In the genomic region with DNA sequence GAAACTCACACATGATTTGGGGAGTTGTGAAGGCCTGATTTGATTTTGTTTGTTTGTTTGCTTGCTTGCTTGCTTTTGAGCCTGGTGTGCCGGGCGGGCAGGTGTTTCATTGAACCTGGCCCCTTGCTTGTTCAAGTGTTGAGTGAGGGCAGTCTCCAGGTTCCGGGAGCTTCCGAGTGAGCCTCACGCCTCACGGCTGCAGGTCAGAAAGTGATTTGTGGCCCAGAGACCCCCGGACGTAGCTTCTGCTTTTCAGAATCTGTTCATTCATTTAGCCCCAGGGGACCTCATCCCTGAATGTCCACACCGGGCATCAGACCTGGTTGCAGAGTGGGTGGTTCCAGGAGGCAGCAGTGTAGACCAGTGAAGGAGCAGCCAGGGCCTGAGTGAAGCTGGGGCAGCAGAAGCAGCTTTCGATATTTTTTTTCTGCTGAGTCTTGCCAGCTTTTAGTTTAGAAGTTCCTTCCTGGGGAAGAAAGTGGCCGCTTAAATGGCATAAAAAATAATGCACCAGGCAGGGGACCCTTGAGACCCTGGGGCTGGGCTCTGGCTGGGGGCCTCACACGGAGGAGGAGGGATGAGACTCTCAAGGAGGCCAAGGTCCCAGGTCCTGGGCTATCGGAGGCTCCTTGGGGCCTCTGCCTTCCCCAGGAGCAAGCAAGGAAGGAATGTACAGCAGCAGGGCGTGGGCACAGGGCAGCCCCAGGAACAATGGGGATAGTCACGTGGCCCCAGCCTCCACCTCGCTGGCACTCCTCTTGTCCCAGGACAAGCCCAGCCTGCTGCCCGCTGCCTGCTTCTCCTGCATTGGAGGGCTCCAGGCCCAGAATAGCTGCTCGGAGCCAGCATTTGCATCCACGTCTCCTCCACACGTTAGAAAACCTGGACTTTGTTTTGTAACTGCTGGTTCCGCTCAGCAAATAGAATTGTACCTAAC, we compare ENCODE assay signal across 18 cellular contexts.
DNase-seq lines count a peak whose midpoint lies in the region; ATAC-seq and TF ChIP-seq lines count a peak whose summit lies in the region.
"Had no signal": no experiment of that assay in that cellular context is flagged by ENCODE, and none has a peak within 500 bp of the region (broad histone marks: within the 10 kb centered on the region; RNA-seq: fewer than 3 reads in every experiment).

No MANE protein-coding gene starts in this region.

- peaks cover 45% of the 10 kb centered on the region for H3K27me3 Mint-ChIP-seq in nephron progenitor cell (ENCODE audit: low read depth, poor library complexity)
- H3K27me3 Mint-ChIP-seq in activated T-helper 17 cell treated with anti-CD3 and anti-CD28 coated beads, Interleukin-2, amount 50 U/mL, for 72 hours: peaks cover 9% of the 10 kb centered on the region

- no peak overlapping the region for H3K27ac ChIP-seq in BLaER1 treated with 17β-estradiol and CSF1 and Interleukin-3, amounts not matched to agents 10 nM and 100 nM
- no peak overlapping the region for H3K27ac ChIP-seq in substantia nigra (ENCODE audit: low read depth, low read length, poor library complexity, severe bottlenecking)
- H3K27ac ChIP-seq: breast epithelium had no signal

- peak overlapping the region in 4 of 11 experiments; percentile 10 to 38 (median 23); a peak in 5 of 22 replicates for H3K9ac ChIP-seq in BLaER1 treated with 17β-estradiol and CSF1 and Interleukin-3, amounts not matched to agents 10 nM and 100 nM

- H3K36me3 ChIP-seq in BLaER1 treated with 17β-estradiol and CSF1 and Interleukin-3, amounts not matched to agents 10 nM and 100 nM: no peaks in the 10 kb centered on the region
- H3K36me3 ChIP-seq: breast epithelium had no signal

- H3K4me1 ChIP-seq in BLaER1 treated with 17β-estradiol and CSF1 and Interleukin-3, amounts not matched to agents 10 nM and 100 nM: peaks cover 7 to 68% (median 45%) of the 10 kb centered on the region in 10 experiments; a peak in 17 of 20 replicates
- H3K4me1 ChIP-seq: breast epithelium had no signal

- H3K4me3 Mint-ChIP-seq in nephron progenitor cell: no peak overlapping the region
- H3K4me3 Mint-ChIP-seq in activated T-helper 17 cell treated with anti-CD3 and anti-CD28 coated beads, Interleukin-2, amount 50 U/mL, for 72 hours: no peak overlapping the region
- H3K4me3 Mint-ChIP-seq: immature natural killer cell; T-helper 1 cell treated with Interleukin-12 subunit alpha and Interleukin-12 subunit beta and Interleukin-4 antibody, amounts not matched to agents 30 μg/mL and 1 μg/mL, for 36 hours had no signal

- H3K9me3 Mint-ChIP-seq in nephron progenitor cell: no peaks in the 10 kb centered on the region
- no peaks in the 10 kb centered on the region for H3K9me3 Mint-ChIP-seq in activated T-helper 17 cell treated with anti-CD3 and anti-CD28 coated beads, Interleukin-2, amount 50 U/mL, for 72 hours
- H3K9me3 Mint-ChIP-seq: activated T-helper 2 cell treated with anti-CD3 and anti-CD28 coated beads, Interferon-gamma antibody, Interleukin-2, Interleukin-4, amounts not matched to agents 10 μg/mL and 5 μg/mL and 100 μg/mL, durations not matched to agents 14 hours and 24 hours and 36 hours; immature natural killer cell; T-helper 1 cell treated with Interleukin-12 subunit alpha and Interleukin-12 subunit beta and Interleukin-4 antibody, amounts not matched to agents 30 μg/mL and 1 μg/mL, for 36 hours had no signal

- peak overlapping the region in 9 of 11 experiments; percentile 18 to 75 (median 69); a peak in 19 of 22 replicates for H3K4me2 ChIP-seq in BLaER1 treated with 17β-estradiol and CSF1 and Interleukin-3, amounts not matched to agents 10 nM and 100 nM

- peaks cover 0 to 52% (median 0%) of the 10 kb centered on the region in 11 experiments; a peak in 6 of 22 replicates for H4K20me1 ChIP-seq in BLaER1 treated with 17β-estradiol and CSF1 and Interleukin-3, amounts not matched to agents 10 nM and 100 nM

- no peaks in the 10 kb centered on the region for H3K9me3 ChIP-seq in BLaER1 treated with 17β-estradiol and CSF1 and Interleukin-3, amounts not matched to agents 10 nM and 100 nM (replicated peaks in 1 of 11)
- H3K9me3 ChIP-seq: breast epithelium had no signal

- no peak overlapping the region for H3K4me3 ChIP-seq in BLaER1 treated with 17β-estradiol and CSF1 and Interleukin-3, amounts not matched to agents 10 nM and 100 nM
- H3K4me3 ChIP-seq: breast epithelium had no signal

- no peak for TF ChIP-seq CTCF in nephron progenitor cell (IDR thresholded peaks at IDR 0.05)

- ATAC-seq in activated T-helper 17 cell treated with anti-CD3 and anti-CD28 coated beads, Interleukin-2, amount 50 U/mL, for 72 hours (replicated peaks): no peak
- no peak for ATAC-seq in HG03439 (IDR thresholded peaks at IDR 0.05; ENCODE audit: unreplicated experiment)

- no peaks in the 10 kb centered on the region for H3K4me1 Mint-ChIP-seq in nephron progenitor cell
- H3K4me1 Mint-ChIP-seq in activated T-helper 17 cell treated with anti-CD3 and anti-CD28 coated beads, Interleukin-2, amount 50 U/mL, for 72 hours: no peaks in the 10 kb centered on the region
- H3K4me1 Mint-ChIP-seq: immature natural killer cell had no signal

- no peak overlapping the region for H3K27ac Mint-ChIP-seq in nephron progenitor cell
- no peak overlapping the region for H3K27ac Mint-ChIP-seq in activated T-helper 17 cell treated with anti-CD3 and anti-CD28 coated beads, Interleukin-2, amount 50 U/mL, for 72 hours
- H3K27ac Mint-ChIP-seq: activated T-helper 2 cell treated with anti-CD3 and anti-CD28 coated beads, Interferon-gamma antibody, Interleukin-2, Interleukin-4, amounts not matched to agents 10 μg/mL and 5 μg/mL and 100 μg/mL, durations not matched to agents 14 hours and 24 hours and 36 hours; immature natural killer cell; progenitor cell of endocrine pancreas; T-helper 1 cell treated with Interleukin-12 subunit alpha and Interleukin-12 subunit beta and Interleukin-4 antibody, amounts not matched to agents 30 μg/mL and 1 μg/mL, for 36 hours had no signal

- no peaks in the 10 kb centered on the region for H3K36me3 Mint-ChIP-seq in nephron progenitor cell (ENCODE audit: low read depth)
- H3K36me3 Mint-ChIP-seq in activated T-helper 17 cell treated with anti-CD3 and anti-CD28 coated beads, Interleukin-2, amount 50 U/mL, for 72 hours (ENCODE audit: low read depth): no peaks in the 10 kb centered on the region
- H3K36me3 Mint-ChIP-seq: immature natural killer cell had no signal

- DNase-seq in HT-29 (ENCODE audit: low spot score) (peak; percentile 28), ecto neural progenitor cell (ENCODE audit: low spot score) (peak; percentile 33), nephron progenitor cell (peak; percentile 0), substantia nigra (lab: John Stamatoyannopoulos, UW) (no peak), iPS-NIHi7 (ENCODE audit: extremely low spot score) (no peak)
- DNase-seq: activated CD4-positive, alpha-beta T cell treated with anti-CD3 and anti-CD28 coated beads for 4 hours; C1 segment of cervical spinal cord; foreskin melanocyte; immature natural killer cell; NCI-H1436 treated with DMSO at 0.1 percent for 48 hours; NCI-H526 treated with DMSO at 0.1 percent for 48 hours had no signal

- H3K27me3 ChIP-seq in BLaER1 treated with 17β-estradiol and CSF1 and Interleukin-3, amounts not matched to agents 10 nM and 100 nM: no peaks in the 10 kb centered on the region

Comparison
In these comparisons a context has a peak if more than half of its experiments do, and no peak if none do; other contexts are left out.
1. DNase-seq: peak in HT-29 (single experiment), ecto neural progenitor cell (single experiment) and nephron progenitor cell (single experiment); none in substantia nigra (0 of 49) and iPS-NIHi7 (single experiment).